9 cellular contexts compared by ENCODE assay signal in the genomic region with DNA sequence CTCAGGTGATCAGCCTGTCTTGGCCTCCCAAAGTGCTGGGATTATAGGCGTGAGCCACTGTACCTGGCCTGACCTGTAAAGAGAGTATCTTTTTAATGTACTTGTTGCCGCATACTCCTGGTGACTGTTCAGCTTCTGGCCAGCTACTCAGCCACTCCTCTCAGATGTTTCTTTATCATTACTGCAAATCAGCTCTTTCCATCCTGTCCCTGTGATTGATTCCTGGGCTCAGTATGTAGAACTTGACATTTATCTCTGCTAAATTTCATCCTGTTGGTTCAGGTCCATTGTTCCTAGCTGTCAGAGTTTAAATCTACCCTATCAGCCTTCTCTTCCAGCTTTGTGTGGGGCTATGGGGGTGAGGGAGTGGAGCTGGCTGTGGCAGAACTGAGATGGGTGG.
"Had no signal": no experiment of that assay in that cellular context is flagged by ENCODE, and none has a peak within 500 bp of the region (broad histone marks: within the 10 kb centered on the region; RNA-seq: fewer than 3 reads in every experiment).

No MANE protein-coding gene starts in this region.

- H3K36me3 Mint-ChIP-seq: IgD-negative memory B cell had no signal

- H3K4me2 ChIP-seq: GM23338 had no signal

- ATAC-seq: GM23338, HepG2 had no signal

- H3K4me1 Mint-ChIP-seq: H9, IgD-negative memory B cell had no signal

- DNase-seq: H9, HCEC 1CT, KG1 had no signal

- H3K4me3 ChIP-seq: GM23338 had no signal

- H3K27ac Mint-ChIP-seq: GM23338, H9, IgD-negative memory B cell had no signal

- H3K9me3 Mint-ChIP-seq: GM23338, H9, IgD-negative memory B cell had no signal

- H3K4me3 Mint-ChIP-seq: GM23338, H9, IgD-negative memory B cell had no signal

- H3K27ac ChIP-seq: HL-60 had no signal

- FAIRE-seq: H1, H54, HepG2 had no signal

- H2AFZ ChIP-seq: GM23338 had no signal
